ENCODE assay signal across 16 cellular contexts in the genomic region with DNA sequence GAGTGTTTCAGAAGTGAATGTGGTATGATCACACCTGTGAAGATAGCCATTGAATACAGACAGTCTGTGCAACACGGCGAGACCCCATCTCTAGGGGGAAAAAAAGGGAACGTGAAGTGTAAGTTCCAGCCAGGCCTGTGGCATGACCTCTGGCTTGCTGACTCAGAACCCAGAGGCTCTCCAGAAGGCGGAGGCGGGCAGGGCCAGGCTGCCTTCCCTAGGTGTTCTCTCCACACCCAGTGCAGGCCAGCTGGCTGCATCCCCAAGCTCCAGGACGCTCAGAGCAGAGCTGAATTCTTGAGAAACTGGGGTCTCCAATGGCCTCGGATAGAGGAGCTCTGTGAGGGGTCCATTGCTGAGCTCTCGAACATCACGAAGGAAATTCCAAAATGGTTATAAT.
DNase-seq lines count a peak whose midpoint lies in the region; ATAC-seq and TF ChIP-seq lines count a peak whose summit lies in the region.
"Had no signal": no experiment of that assay in that cellular context is flagged by ENCODE, and none has a peak within 500 bp of the region (broad histone marks: within the 10 kb centered on the region; RNA-seq: fewer than 3 reads in every experiment).

No MANE protein-coding gene starts in this region.

- intact Hi-C loops in left lung (cut with DNase I) (no loop called here), sigmoid colon (cut with DNase I) (loop anchor here (2.0 to 5.0 kb wide), 2 partner anchors 83 to 143 kb away; partner anchors contain the start of gene CHST15)

- H3K27me3 Mint-ChIP-seq in activated naive CD8-positive, alpha-beta T cell treated with anti-CD3 and anti-CD28 coated beads, Interleukin-2, amount 50 U/mL, for 24 hours, result no peaks in the 10 kb centered on the region

- H3K4me3 ChIP-seq in left lung (no peak overlapping the region), sigmoid colon (no peak overlapping the region), right atrium auricular region (no peak overlapping the region)

- H3K36me3 Mint-ChIP-seq in activated naive CD8-positive, alpha-beta T cell treated with anti-CD3 and anti-CD28 coated beads, Interleukin-2, amount 50 U/mL, for 24 hours (ENCODE audit: low read depth), result peaks cover 1% of the 10 kb centered on the region
- H3K36me3 Mint-ChIP-seq: CD8-positive, alpha-beta T cell had no signal

- H3K9me3 Mint-ChIP-seq in activated naive CD8-positive, alpha-beta T cell treated with anti-CD3 and anti-CD28 coated beads, Interleukin-2, amount 50 U/mL, for 24 hours, result peaks cover 5% of the 10 kb centered on the region

- DNase-seq in ELR (ENCODE audit: low read depth) (peak; percentile 14), RWPE1 (ENCODE audit: low spot score) (no peak), left lung (peak in 1 of 2 donors; percentile 34), sigmoid colon (peak; percentile 73), DMS114 treated with DMSO at 0.1 percent for 48 hours (lab: John Stamatoyannopoulos, UW; ENCODE audit: unreplicated experiment) (no peak), right atrium auricular region (ENCODE audit: low spot score) (no peak), MV-4-11 (lab: John Stamatoyannopoulos, UW) (no peak)
- DNase-seq in activated naive CD8-positive, alpha-beta T cell treated with anti-CD3 and anti-CD28 coated beads, Interleukin-2, amount 50 U/mL, for 24 hours, result no peak
- DNase-seq: CD8-positive, alpha-beta T cell; DMS79 treated with DMSO at 0.1 percent for 48 hours; H9; KG1; NCI-H1105; NCI-H1694; NCI-H2227 treated with DMSO at 0.1 percent for 48 hours; NCI-H524 had no signal

- H3K27me3 ChIP-seq in left lung, result no peaks in the 10 kb centered on the region
- no peaks in the 10 kb centered on the region for H3K27me3 ChIP-seq in sigmoid colon
- H3K27me3 ChIP-seq in right atrium auricular region, result no peaks in the 10 kb centered on the region

- TF ChIP-seq EP300 in sigmoid colon (IDR thresholded peaks at IDR 0.05), result no peak

- H3K9me3 ChIP-seq in left lung, result no peaks in the 10 kb centered on the region
- no peaks in the 10 kb centered on the region for H3K9me3 ChIP-seq in sigmoid colon
- H3K9me3 ChIP-seq in right atrium auricular region, result no peaks in the 10 kb centered on the region

- H3K4me3 Mint-ChIP-seq in activated naive CD8-positive, alpha-beta T cell treated with anti-CD3 and anti-CD28 coated beads, Interleukin-2, amount 50 U/mL, for 24 hours, result no peak overlapping the region
- H3K4me3 Mint-ChIP-seq: CD8-positive, alpha-beta T cell; H9 had no signal

- CTCF ChIA-PET in RWPE1 (lab: Yijun Ruan, JAX), result interaction anchor here (0.6 to 1.0 kb wide), 3 partner anchors 14 to 1634 kb away, joined by 3 to 5 read pairs (median 5); no protein-coding TSS in a partner anchor

- no peaks in the 10 kb centered on the region for H3K4me1 Mint-ChIP-seq in activated naive CD8-positive, alpha-beta T cell treated with anti-CD3 and anti-CD28 coated beads, Interleukin-2, amount 50 U/mL, for 24 hours

- TF ChIP-seq CTCF in RWPE1 (conservative IDR thresholded peaks at IDR 0.05; ENCODE audit: low read depth) (no peak), left lung (IDR thresholded peaks at IDR 0.05) (no peak), sigmoid colon (IDR thresholded peaks at IDR 0.05) (no peak), right atrium auricular region (IDR thresholded peaks at IDR 0.05) (no peak)

- 87 to 89% methylated on average over 9 of the region's 9 CpGs for WGBS in sigmoid colon, 2 donors

- peaks cover 0 to 9% of the 10 kb centered on the region in 2 donors for H3K4me1 ChIP-seq in left lung
- peaks cover 0 to 69% (median 61%) of the 10 kb centered on the region in 4 donors for H3K4me1 ChIP-seq in sigmoid colon
- H3K4me1 ChIP-seq in right atrium auricular region, result no peaks in the 10 kb centered on the region

- no peak for TF ChIP-seq POLR2A in sigmoid colon (IDR thresholded peaks at IDR 0.05)

- peak; percentile 46 for ATAC-seq in left lung
- no peak for ATAC-seq in activated naive CD8-positive, alpha-beta T cell treated with anti-CD3 and anti-CD28 coated beads, Interleukin-2, amount 50 U/mL, for 24 hours
- ATAC-seq: CD8-positive, alpha-beta T cell had no signal

- H3K27ac Mint-ChIP-seq in activated naive CD8-positive, alpha-beta T cell treated with anti-CD3 and anti-CD28 coated beads, Interleukin-2, amount 50 U/mL, for 24 hours, result no peak overlapping the region
- H3K27ac Mint-ChIP-seq: CD8-positive, alpha-beta T cell had no signal

- peak overlapping the region; percentile 74; the same call in 1 of the 2 replicates for H3K27ac ChIP-seq in RWPE1
- no peak overlapping the region for H3K27ac ChIP-seq in left lung
- peak overlapping the region; percentile 85 to 90 (median 89) for H3K27ac ChIP-seq in sigmoid colon
- no peak overlapping the region for H3K27ac ChIP-seq in right atrium auricular region

- H3K36me3 ChIP-seq in left lung, result peaks cover 0 to 99% of the 10 kb centered on the region in 2 donors
- peaks cover 0 to 23% (median 4%) of the 10 kb centered on the region in 4 donors for H3K36me3 ChIP-seq in sigmoid colon
- no peaks in the 10 kb centered on the region for H3K36me3 ChIP-seq in right atrium auricular region

- POLR2A ChIA-PET in RWPE1 (lab: Yijun Ruan, JAX; ENCODE audit: low non-redundant PET), result no interaction called here

Comparison
In these comparisons a context has a peak if more than half of its experiments do, and no peak if none do; other contexts are left out.
1. DNase-seq: peak in ELR (single experiment) and sigmoid colon (single experiment); none in RWPE1 (single experiment), DMS114 treated with DMSO at 0.1 percent for 48 hours (single experiment), right atrium auricular region (single experiment), MV-4-11 (single experiment) and activated naive CD8-positive, alpha-beta T cell treated with anti-CD3 and anti-CD28 coated beads, Interleukin-2, amount 50 U/mL, for 24 hours (single experiment).
2. H3K27ac ChIP-seq: peak in RWPE1 (single experiment) and sigmoid colon (4 of 4); none in left lung (0 of 2) and right atrium auricular region (0 of 2).